Comparison of ENCODE assay signal across 8 cellular contexts in genomic region chr9:135959814-135960213, GRCh38. TPM values are rescaled to one million over a fixed set of nuclear protein-coding genes. Genes with fewer than 3 reads are reported as not detected.
DNase-seq lines count a peak whose midpoint lies in the region; ATAC-seq, FAIRE-seq and TF ChIP-seq lines count a peak whose summit lies in the region.

No MANE protein-coding gene starts in this region.

- H3K36me3 ChIP-seq in GM12878 (ENCODE audit: control insufficient read depth in 2 of 2, insufficient read depth in 2 of 2, low read length in 1 of 2): peaks cover 0 to 1% of the 10 kb centered on the region in 2 experiments; a peak in 1 of 4 replicates
- H3K36me3 ChIP-seq in lower lobe of right lung: peaks cover 4% of the 10 kb centered on the region
- H3K36me3 ChIP-seq in upper lobe of right lung: no peaks in the 10 kb centered on the region

- H3K36me3 Mint-ChIP-seq in activated T-cell treated with anti-CD3 and anti-CD28 coated beads, Interleukin-2, amount 50 U/mL, for 72 hours (ENCODE audit: insufficient read depth in 2 of 2): no peaks in the 10 kb centered on the region

- peak overlapping the region; percentile 69 for H3K27ac Mint-ChIP-seq in activated T-cell treated with anti-CD3 and anti-CD28 coated beads, Interleukin-2, amount 50 U/mL, for 72 hours

- ATAC-seq in activated T-cell treated with anti-CD3 and anti-CD28 coated beads, Interleukin-2, amount 50 U/mL, for 72 hours (replicated peaks in 1 of 2): no peak
- ATAC-seq in GM12878 (no peak), lower lobe of right lung (no peak), upper lobe of right lung (no peak)

- no peak for TF ChIP-seq EP300 in GM12878 (IDR thresholded peaks at IDR 0.05; ENCODE audit: borderline replicate concordance in 1 of 2, control insufficient read depth in 1 of 2, low read depth in 2 of 2, low read length in 2 of 2)

- TF ChIP-seq CTCF in GM12878 (IDR thresholded peaks at IDR 0.05 in 2 of 3, conservative IDR thresholded peaks at IDR 0.05 in 1 of 3; ENCODE audit: control insufficient read depth in 2 of 3, extremely low read depth in 1 of 3, insufficient read depth in 1 of 3, low read depth in 3 of 3, low read length in 3 of 3) (no peak), lower lobe of right lung (IDR thresholded peaks at IDR 0.05) (no peak), upper lobe of right lung (IDR thresholded peaks at IDR 0.05) (no peak)

- RAD21 ChIA-PET in GM12878 (lab: Charles Lee; ENCODE audit: unreplicated experiment): interaction anchor here (0.7 to 2.8 kb wide), 3 partner anchors 60 to 150 kb away, joined by 3 to 9 read pairs (median 4); no protein-coding TSS in a partner anchor

- no peaks in the 10 kb centered on the region for H3K9me3 Mint-ChIP-seq in activated T-cell treated with anti-CD3 and anti-CD28 coated beads, Interleukin-2, amount 50 U/mL, for 72 hours

- H3K27me3 ChIP-seq in GM12878 (replicated peaks in 1 of 2; ENCODE audit: control insufficient read depth in 2 of 2, insufficient read depth in 2 of 2, low read length in 1 of 2) (no peaks in the 10 kb centered on the region; a peak in 1 of 4 replicates), lower lobe of right lung (ENCODE audit: low read depth) (no peaks in the 10 kb centered on the region), upper lobe of right lung (no peaks in the 10 kb centered on the region)

- H3K9ac ChIP-seq in GM12878 (ENCODE audit: control insufficient read depth, insufficient read depth, low read length): peak overlapping the region; percentile 82

- H3K4me3 ChIP-seq in GM12878 (peak overlapping the region; percentile 92), lower lobe of right lung (peak overlapping the region; percentile 89), upper lobe of right lung (peak overlapping the region; percentile 85)

- SMC1A ChIA-PET in GM12878 (lab: Charles Lee; ENCODE audit: uncharacterized antibody, unreplicated experiment): interaction anchor here (2.1 kb wide), 1 partner anchor 162 kb away, joined by 6 read pairs; no protein-coding TSS in a partner anchor

- peaks cover 9% of the 10 kb centered on the region for H3K4me1 ChIP-seq in GM12878 (ENCODE audit: control insufficient read depth, insufficient read depth, low read length)
- peaks cover 21% of the 10 kb centered on the region for H3K4me1 ChIP-seq in lower lobe of right lung
- peaks cover 12% of the 10 kb centered on the region for H3K4me1 ChIP-seq in upper lobe of right lung

- in situ Hi-C loops in GM12878 (cut with MboI): loop anchor here (5.0 kb wide), 1 partner anchor 162 kb away; no protein-coding TSS in a partner anchor

- intact Hi-C loops in GM12878 (cut with micrococcal nuclease; ENCODE audit: unreplicated experiment): loop anchor here (5.0 to 10.0 kb wide), 2 partner anchors 53 to 325 kb away; partner anchors contain the start of gene CAMSAP1
- intact Hi-C loops in lower lobe of right lung (cut with DNase I): no loop called here
- intact Hi-C loops in upper lobe of right lung (cut with DNase I): no loop called here

- H3K4me2 ChIP-seq in GM12878 (ENCODE audit: control insufficient read depth, insufficient read depth): peak overlapping the region; percentile 96

- H3K4me3 Mint-ChIP-seq in activated T-cell treated with anti-CD3 and anti-CD28 coated beads, Interleukin-2, amount 50 U/mL, for 72 hours: peak overlapping the region; percentile 93 to 94

- H3K9me3 ChIP-seq in GM12878 (replicated peaks; ENCODE audit: control insufficient read depth, insufficient read depth, low read length) (no peaks in the 10 kb centered on the region), lower lobe of right lung (no peaks in the 10 kb centered on the region), upper lobe of right lung (no peaks in the 10 kb centered on the region)

- WGBS in GM12878 (ENCODE audit: insufficient coverage, insufficient replicate concordance, low lambda C conversion rate, missing lambda C conversion rate): 72% methylated on average over 9 of the region's 9 CpGs

- H2AFZ ChIP-seq in GM12878 (ENCODE audit: control insufficient read depth, low read depth, low read length): no peak overlapping the region

- POLR2A ChIA-PET in GM12878 (lab: Charles Lee): interaction anchor here (1.1 to 2.0 kb wide), 4 partner anchors 12 to 158 kb away, joined by 3 to 5 read pairs (median 3); no protein-coding TSS in a partner anchor

- TSS peak; percentile 60 for BruUV-seq in GM12878 (replicated peaks; lab: Mats Ljungman, UMichigan)

- FAIRE-seq in GM12878 (lab: Jason Lieb, UNC) (no peak), frontal cortex (lab: Jason Lieb, UNC) (no peak)

- peaks cover 4% of the 10 kb centered on the region; the same call in 1 of the 2 replicates for H4K20me1 ChIP-seq in GM12878 (ENCODE audit: control insufficient read depth, insufficient read depth)

- no peak for TF ChIP-seq POLR2A in GM12878 (IDR thresholded peaks at IDR 0.05; ENCODE audit: low read depth, low read length)

- CTCF ChIA-PET in GM12878 (lab: Yijun Ruan, JAX): interaction anchor here (0.8 to 2.2 kb wide), 4 partner anchors 10 to 309 kb away, joined by 3 to 14 read pairs (median 4); no protein-coding TSS in a partner anchor

- peaks cover 36% of the 10 kb centered on the region for H3K79me2 ChIP-seq in GM12878 (ENCODE audit: control insufficient read depth, insufficient read depth, low read length)

- peaks cover 44% of the 10 kb centered on the region for H3K4me1 Mint-ChIP-seq in activated T-cell treated with anti-CD3 and anti-CD28 coated beads, Interleukin-2, amount 50 U/mL, for 72 hours (ENCODE audit: low read depth)

- H3K27ac ChIP-seq in GM12878 (ENCODE audit: control insufficient read depth, insufficient read depth) (peak overlapping the region; percentile 76; the same call in 1 of the 2 replicates), lower lobe of right lung (peak overlapping the region; percentile 84), upper lobe of right lung (peak overlapping the region; percentile 78)

- no peak for DNase-seq in activated T-cell treated with anti-CD3 and anti-CD28 coated beads, Interleukin-2, amount 50 U/mL, for 72 hours
- no peak for DNase-seq in activated T-cell treated with anti-CD3 and anti-CD28 coated beads, Interleukin-2, amount 50 U/mL, for 1 hour
- DNase-seq in GM12878 (ENCODE audit: low read depth, low spot score): no peak
- no peak for DNase-seq in lower lobe of right lung
- DNase-seq in upper lobe of right lung: no peak
- no peak for DNase-seq in NCI-H748 (lab: John Stamatoyannopoulos, UW; ENCODE audit: unreplicated experiment)
- no peak for DNase-seq in SIG-M5 treated with dmso at 0.1 percent for 504 hours (lab: John Stamatoyannopoulos, UW; ENCODE audit: unreplicated experiment)
- DNase-seq in frontal cortex (ENCODE audit: low spot score in 2 of 2): no peak

- H3K27me3 Mint-ChIP-seq in activated T-cell treated with anti-CD3 and anti-CD28 coated beads, Interleukin-2, amount 50 U/mL, for 72 hours (ENCODE audit: low read depth): no peaks in the 10 kb centered on the region

- TF ChIP-seq RAD21 in GM12878 (IDR thresholded peaks at IDR 0.05; ENCODE audit: insufficient read depth, low read depth, low read length): no peak

TF ChIP-seq in GM12878, 131 proteins besides CTCF, POLR2A, EP300 and RAD21 (continues in another document):
- TF ChIP-seq ZNF274 (IDR thresholded peaks at IDR 0.05; ENCODE audit: insufficient read depth, insufficient read length): no peak
- TF ChIP-seq HDAC2 (IDR thresholded peaks at IDR 0.05): no peak

RNA-seq across cellular contexts. Expression of gene UBAC1, which starts 1.4 kb away (rescaled TPM):
- 10 to 100 TPM; 35.6 to 41.6 TPM for total RNA-seq in activated T-cell treated with anti-CD3 and anti-CD28 coated beads, Interleukin-2, amount 50 U/mL, for 72 hours
- 23.5 and 31.3 TPM in 2 replicates for total RNA-seq in GM12878 (2013; cell fraction: nucleolus; rRNA removed)
- 45.4 and 48.0 TPM in 2 replicates for total RNA-seq in GM12878 (2014; rRNA removed)
- total RNA-seq in GM12878 (2014; rRNA removed; fragmentation: Illumina TruSeq; extraction: Trizol): 27.6 and 30.9 TPM in 2 replicates
- 38.2 and 40.1 TPM in 2 replicates for total RNA-seq in GM12878 (2021)
- 15.4 TPM for polyA plus RNA-seq in GM12878 (2011; ENCODE audit: low read depth)
- polyA plus RNA-seq in GM12878 (2011; rRNA removed): 45.4 and 53.5 TPM in 2 replicates
- polyA plus RNA-seq in GM12878 (2011; cell fraction: cytosol; rRNA removed): 56.9 and 65.7 TPM in 2 replicates
- 72.7 and 77.7 TPM in 2 replicates for polyA plus RNA-seq in GM12878 (2011; cell fraction: nucleus; rRNA removed)
- polyA plus RNA-seq in GM12878 (2012): 20.3 and 23.9 TPM in 2 replicates
- 10.0 and 25.3 TPM in 2 replicates for polyA plus RNA-seq in GM12878 (2014; fragmentation: Illumina TruSeq; extraction: Trizol)
- 10 to 100 TPM; 16.7 to 20.7 TPM for polyA plus RNA-seq in GM12878 (2014; fragmentation: Nextera tagmentation; extraction: Ambion mirVana)
- polyA plus RNA-seq in GM12878 (2014; rRNA removed): 54.6 and 57.6 TPM in 2 replicates
- 10 to 100 TPM; 36.9 to 41.1 TPM for polyA plus RNA-seq in GM12878 (2016; fragmentation: Nextera tagmentation; extraction: Ambion mirVana)
- polyA minus RNA-seq in GM12878 (2011; rRNA and poly(A)+ RNA removed): 29.6 and 34.0 TPM in 2 replicates
- polyA minus RNA-seq in GM12878 (2011; cell fraction: cytosol; rRNA and poly(A)+ RNA removed): 6.1 and 13.5 TPM in 2 replicates
- polyA minus RNA-seq in GM12878 (2011; cell fraction: nucleus; rRNA and poly(A)+ RNA removed): 8.5 and 12.7 TPM in 2 replicates
- 40.3 TPM for total RNA-seq in lower lobe of right lung
- total RNA-seq in upper lobe of right lung: 30.1 TPM
- total RNA-seq in frontal cortex: 35.5 TPM

RNA-seq across cellular contexts. Expression of gene CAMSAP1, which starts 52.5 kb away (rescaled TPM):
- 10 to 100 TPM; 42.2 to 53.4 TPM for total RNA-seq in activated T-cell treated with anti-CD3 and anti-CD28 coated beads, Interleukin-2, amount 50 U/mL, for 72 hours
- 51.7 and 56.6 TPM in 2 replicates for total RNA-seq in GM12878 (2013; cell fraction: nucleolus; rRNA removed)
- total RNA-seq in GM12878 (2014; rRNA removed): 16.5 and 16.6 TPM in 2 replicates
- 12.2 and 12.3 TPM in 2 replicates for total RNA-seq in GM12878 (2014; rRNA removed; fragmentation: Illumina TruSeq; extraction: Trizol)
- total RNA-seq in GM12878 (2021): 24.7 and 32.8 TPM in 2 replicates
- 4.8 TPM for polyA plus RNA-seq in GM12878 (2011; ENCODE audit: low read depth)
- polyA plus RNA-seq in GM12878 (2011; rRNA removed): 5.3 and 5.9 TPM in 2 replicates
- 6.6 and 6.9 TPM in 2 replicates for polyA plus RNA-seq in GM12878 (2011; cell fraction: cytosol; rRNA removed)
- 7.5 and 11.6 TPM in 2 replicates for polyA plus RNA-seq in GM12878 (2011; cell fraction: nucleus; rRNA removed)
- polyA plus RNA-seq in GM12878 (2012): 7.4 and 7.8 TPM in 2 replicates
- 8.0 and 10.1 TPM in 2 replicates for polyA plus RNA-seq in GM12878 (2014; fragmentation: Illumina TruSeq; extraction: Trizol)
- polyA plus RNA-seq in GM12878 (2014; fragmentation: Nextera tagmentation; extraction: Ambion mirVana): 1 to 10 TPM; 1.8 to 2.0 TPM
- polyA plus RNA-seq in GM12878 (2014; rRNA removed): 10.3 and 12.5 TPM in 2 replicates
- polyA plus RNA-seq in GM12878 (2016; fragmentation: Nextera tagmentation; extraction: Ambion mirVana): 1 to 10 TPM; 1.4 to 4.2 TPM
- 14.8 and 15.3 TPM in 2 replicates for polyA minus RNA-seq in GM12878 (2011; rRNA and poly(A)+ RNA removed)
- 48.7 and 58.5 TPM in 2 replicates for polyA minus RNA-seq in GM12878 (2011; cell fraction: cytosol; rRNA and poly(A)+ RNA removed)
- polyA minus RNA-seq in GM12878 (2011; cell fraction: nucleus; rRNA and poly(A)+ RNA removed): 5.9 and 9.1 TPM in 2 replicates
- 34.4 TPM for total RNA-seq in lower lobe of right lung
- 26.5 TPM for total RNA-seq in upper lobe of right lung
- total RNA-seq in frontal cortex: 157 TPM
